Comparison of ENCODE assay signal across 20 cellular contexts in genomic region chr3:170327040-170327808, GRCh38. TPM values are rescaled to one million over a fixed set of nuclear protein-coding genes. Genes with fewer than 3 reads are reported as not detected.
DNase-seq lines count a peak whose midpoint lies in the region; ATAC-seq, FAIRE-seq and TF ChIP-seq lines count a peak whose summit lies in the region.
"Had no signal": no experiment of that assay in that cellular context is flagged by ENCODE, and none has a peak within 500 bp of the region (broad histone marks: within the 10 kb centered on the region; RNA-seq: fewer than 3 reads in every experiment).

No MANE protein-coding gene starts in this region.

- TF ChIP-seq RAD21 in K562 (CRISPR knock-in tag; conservative IDR thresholded peaks at IDR 0.05 in 1 of 2, IDR thresholded peaks at IDR 0.05 in 1 of 2) = no peak

- H3K9me3 Mint-ChIP-seq in activated T-cell treated with anti-CD3 and anti-CD28 coated beads, Interleukin-2, amount 50 U/mL, for 72 hours = no peaks in the 10 kb centered on the region
- no peaks in the 10 kb centered on the region for H3K9me3 Mint-ChIP-seq in stimulated activated effector memory CD8-positive, alpha-beta T cell treated with anti-CD3 and anti-CD28 coated beads, Interleukin-12 subunit alpha, Interleukin-12 subunit beta, amount 100 ng/mL, for 72 hours
- H3K9me3 Mint-ChIP-seq in HFFc6 = peaks cover 13% of the 10 kb centered on the region

- peaks cover 6% of the 10 kb centered on the region for H3K27me3 Mint-ChIP-seq in activated T-cell treated with anti-CD3 and anti-CD28 coated beads, Interleukin-2, amount 50 U/mL, for 72 hours (ENCODE audit: low read depth)
- no peaks in the 10 kb centered on the region for H3K27me3 Mint-ChIP-seq in HFFc6 (ENCODE audit: insufficient read depth)

- no peak overlapping the region for H3K9ac ChIP-seq in K562 (ENCODE audit: insufficient read depth in 1 of 2, low read depth in 2 of 2, low read length in 2 of 2)
- H3K9ac ChIP-seq: BLaER1 treated with 17β-estradiol and CSF1 and Interleukin-3, amounts not matched to agents 10 nM and 100 nM had no signal

- WGBS in K562 (ENCODE audit: insufficient coverage, low coverage, missing lambda C conversion rate) = 70% methylated on average over 18 of the region's 24 CpGs

- ATAC-seq in activated T-cell treated with anti-CD3 and anti-CD28 coated beads, Interleukin-2, amount 50 U/mL, for 72 hours (replicated peaks in 1 of 2) = peak; percentile 65 to 88
- no peak for ATAC-seq in K562
- peak; percentile 85 for ATAC-seq in stimulated activated effector memory CD8-positive, alpha-beta T cell treated with anti-CD3 and anti-CD28 coated beads, Interleukin-12 subunit alpha, Interleukin-12 subunit beta, amount 100 ng/mL, for 72 hours
- ATAC-seq: GM23338, PC-3 had no signal

- no TSS peak for BruUV-seq in K562 (replicated peaks; lab: Mats Ljungman, UMichigan)

- H3K4me2 ChIP-seq in K562 (ENCODE audit: insufficient read depth, low read length) = no peak overlapping the region
- H3K4me2 ChIP-seq: BLaER1 treated with 17β-estradiol and CSF1 and Interleukin-3, amounts not matched to agents 10 nM and 100 nM; GM23338 had no signal

- no peaks in the 10 kb centered on the region for H3K79me2 ChIP-seq in K562 (ENCODE audit: control insufficient read depth, insufficient read depth, low read length)

- in situ Hi-C loops in K562 (cut with MboI) = no loop called here

- peak; percentile 8 to 9 for DNase-seq in activated T-cell treated with anti-CD3 and anti-CD28 coated beads, Interleukin-2, amount 50 U/mL, for 72 hours
- DNase-seq in activated T-cell treated with anti-CD3 and anti-CD28 coated beads, Interleukin-2, amount 50 U/mL, for 1 hour = no peak
- DNase-seq in K562 (ENCODE audit: extremely low read depth in 1 of 4, low spot score in 3 of 4) (no peak), DMS 273 (lab: John Stamatoyannopoulos, UW; ENCODE audit: unreplicated experiment) (no peak), H7 (no peak), HFFc6 (no peak)
- peak in 1 of 2 donors; percentile 54 for DNase-seq in stimulated activated effector memory CD8-positive, alpha-beta T cell treated with anti-CD3 and anti-CD28 coated beads, Interleukin-12 subunit alpha, Interleukin-12 subunit beta, amount 100 ng/mL, for 72 hours (ENCODE audit: low spot score in 2 of 2)
- DNase-seq: 8988T, COR-L47, NCI-H1048, NCI-H146, NCI-H2081 treated with DMSO at 0.1 percent for 48 hours, NCI-H2227 treated with DMSO at 0.1 percent for 48 hours, NCI-H526 treated with DMSO at 0.1 percent for 48 hours, PC-3 had no signal

- H3K4me3 ChIP-seq in HEK293 (ENCODE audit: low read depth, low read length) = no peak overlapping the region
- H3K4me3 ChIP-seq in K562 = no peak overlapping the region
- no peak overlapping the region for H3K4me3 ChIP-seq in H7 (ENCODE audit: insufficient read depth, low read depth, low read length)
- H3K4me3 ChIP-seq: BLaER1 treated with 17β-estradiol and CSF1 and Interleukin-3, amounts not matched to agents 10 nM and 100 nM; GM23338; SJSA1 had no signal

- FAIRE-seq in K562 (lab: Jason Lieb, UNC) = no peak
- FAIRE-seq: GM18507 had no signal

- intact Hi-C loops in K562 (cut with micrococcal nuclease) = no loop called here

- H3K36me3 Mint-ChIP-seq in activated T-cell treated with anti-CD3 and anti-CD28 coated beads, Interleukin-2, amount 50 U/mL, for 72 hours (ENCODE audit: insufficient read depth in 2 of 2) = no peaks in the 10 kb centered on the region
- H3K36me3 Mint-ChIP-seq in stimulated activated effector memory CD8-positive, alpha-beta T cell treated with anti-CD3 and anti-CD28 coated beads, Interleukin-12 subunit alpha, Interleukin-12 subunit beta, amount 100 ng/mL, for 72 hours = no peaks in the 10 kb centered on the region
- peaks cover 9% of the 10 kb centered on the region; the same call in 1 of the 2 replicates for H3K36me3 Mint-ChIP-seq in HFFc6 (ENCODE audit: low read depth)

- TF ChIP-seq EP300 in K562 (IDR thresholded peaks at IDR 0.05; ENCODE audit: low read length) = no peak

- H3K4me1 ChIP-seq in HEK293 (ENCODE audit: control insufficient read depth, insufficient read depth, low read length) = no peaks in the 10 kb centered on the region
- peaks cover 10 to 12% of the 10 kb centered on the region in 2 experiments; a peak in 3 of 5 replicates for H3K4me1 ChIP-seq in K562 (replicated peaks in 1 of 2; ENCODE audit: control insufficient read depth in 2 of 2, insufficient read depth in 2 of 2, low read length in 2 of 2)

- no peaks in the 10 kb centered on the region for H3K9me1 ChIP-seq in K562 (ENCODE audit: control insufficient read depth, insufficient read depth, low read length)

- H3K9me3 ChIP-seq in HEK293 (ENCODE audit: control insufficient read depth, insufficient read depth, low read depth, low read length) = no peaks in the 10 kb centered on the region
- H3K9me3 ChIP-seq in K562 (replicated peaks; ENCODE audit: control insufficient read depth, insufficient read depth, low read depth, low read length) = peaks cover 9% of the 10 kb centered on the region
- H3K9me3 ChIP-seq: SJSA1 had no signal

- H3K36me3 ChIP-seq in HEK293 (ENCODE audit: control insufficient read depth in 2 of 2, insufficient read depth in 1 of 2, low read length in 2 of 2) = no peaks in the 10 kb centered on the region
- H3K36me3 ChIP-seq in K562 (ENCODE audit: control insufficient read depth, insufficient read depth, low read length) = no peaks in the 10 kb centered on the region
- H3K36me3 ChIP-seq in H7 (replicated peaks; ENCODE audit: control insufficient read depth, insufficient read depth, low read length) = no peaks in the 10 kb centered on the region
- H3K36me3 ChIP-seq: BLaER1 treated with 17β-estradiol and CSF1 and Interleukin-3, amounts not matched to agents 10 nM and 100 nM; SJSA1 had no signal

- H2AFZ ChIP-seq in K562 (ENCODE audit: low read depth, low read length) = no peak overlapping the region
- H2AFZ ChIP-seq: GM23338 had no signal

- H3K27me3 ChIP-seq in K562 (ENCODE audit: control insufficient read depth in 2 of 2, insufficient read depth in 2 of 2, low read length in 2 of 2) (no peaks in the 10 kb centered on the region), H7 (ENCODE audit: control insufficient read depth, insufficient read depth, low read length) (no peaks in the 10 kb centered on the region)
- H3K27me3 ChIP-seq: BLaER1 treated with 17β-estradiol and CSF1 and Interleukin-3, amounts not matched to agents 10 nM and 100 nM; SJSA1 had no signal

- CTCF ChIA-PET in HEK293 (lab: Yijun Ruan, JAX) = interaction anchor here (0.6 kb wide), 1 partner anchor 161 kb away, joined by 3 read pairs; no protein-coding TSS in a partner anchor
- CTCF ChIA-PET in K562 (lab: Yijun Ruan, JAX; ENCODE audit: low intra/inter-chr PET ratio) = no interaction called here

- H3K4me1 Mint-ChIP-seq in activated T-cell treated with anti-CD3 and anti-CD28 coated beads, Interleukin-2, amount 50 U/mL, for 72 hours (ENCODE audit: low read depth) = no peaks in the 10 kb centered on the region
- H3K4me1 Mint-ChIP-seq in stimulated activated effector memory CD8-positive, alpha-beta T cell treated with anti-CD3 and anti-CD28 coated beads, Interleukin-12 subunit alpha, Interleukin-12 subunit beta, amount 100 ng/mL, for 72 hours = peaks cover 7% of the 10 kb centered on the region
- peaks cover 14% of the 10 kb centered on the region for H3K4me1 Mint-ChIP-seq in HFFc6 (ENCODE audit: low read depth)

- no peaks in the 10 kb centered on the region for H4K20me1 ChIP-seq in K562 (replicated peaks; ENCODE audit: control insufficient read depth, insufficient read depth, low read length)
- H4K20me1 ChIP-seq: BLaER1 treated with 17β-estradiol and CSF1 and Interleukin-3, amounts not matched to agents 10 nM and 100 nM had no signal

- TF ChIP-seq CTCF in HEK293 (tag by site-specific recombination; IDR thresholded peaks at IDR 0.05) = no peak
- no peak for TF ChIP-seq CTCF in K562 (IDR thresholded peaks at IDR 0.05 in 2 of 3, conservative IDR thresholded peaks at IDR 0.05 in 1 of 3; ENCODE audit: insufficient read depth in 2 of 3, low read depth in 1 of 3, low read length in 3 of 3)
- no peak for TF ChIP-seq CTCF in HFFc6 (IDR thresholded peaks at IDR 0.05)

- POLR2A ChIA-PET in HEK293 (lab: Yijun Ruan, JAX) (no interaction called here), K562 (lab: Yijun Ruan, JAX) (interaction anchor here (1.4 kb wide), 1 partner anchor 29 kb away, joined by 3 read pairs; no protein-coding TSS in a partner anchor)

- H3K4me3 Mint-ChIP-seq in activated T-cell treated with anti-CD3 and anti-CD28 coated beads, Interleukin-2, amount 50 U/mL, for 72 hours = no peak overlapping the region
- no peak overlapping the region for H3K4me3 Mint-ChIP-seq in stimulated activated effector memory CD8-positive, alpha-beta T cell treated with anti-CD3 and anti-CD28 coated beads, Interleukin-12 subunit alpha, Interleukin-12 subunit beta, amount 100 ng/mL, for 72 hours
- H3K4me3 Mint-ChIP-seq in HFFc6 = no peak overlapping the region
- H3K4me3 Mint-ChIP-seq: GM23338 had no signal

- peak overlapping the region; percentile 44 for H3K27ac Mint-ChIP-seq in activated T-cell treated with anti-CD3 and anti-CD28 coated beads, Interleukin-2, amount 50 U/mL, for 72 hours
- no peak overlapping the region for H3K27ac Mint-ChIP-seq in stimulated activated effector memory CD8-positive, alpha-beta T cell treated with anti-CD3 and anti-CD28 coated beads, Interleukin-12 subunit alpha, Interleukin-12 subunit beta, amount 100 ng/mL, for 72 hours
- H3K27ac Mint-ChIP-seq in HFFc6 = no peak overlapping the region
- H3K27ac Mint-ChIP-seq: GM23338 had no signal

- TF ChIP-seq POLR2A in K562 (conservative IDR thresholded peaks at IDR 0.05) = no peak

- no peak overlapping the region for H3K27ac ChIP-seq in HEK293 (ENCODE audit: extremely low read depth, low read depth, low read length)
- H3K27ac ChIP-seq in K562 (ENCODE audit: extremely low read depth, low read depth, low read length) = no peak overlapping the region
- H3K27ac ChIP-seq: BLaER1 treated with 17β-estradiol and CSF1 and Interleukin-3, amounts not matched to agents 10 nM and 100 nM; SJSA1 had no signal

RNA-seq across cellular contexts. Expression of gene SKIL, which starts 30.3 kb away (rescaled TPM):
- total RNA-seq in activated T-cell treated with anti-CD3 and anti-CD28 coated beads, Interleukin-2, amount 50 U/mL, for 72 hours = 10 to 100 TPM; 36.2 to 37.3 TPM
- 19.4 and 45.9 TPM in 2 replicates for total RNA-seq in K562 (2011; cell fraction: chromatin; rRNA removed; ENCODE audit: low replicate concordance)
- 7.0 and 9.3 TPM in 2 replicates for total RNA-seq in K562 (2011; cell fraction: nucleolus; rRNA removed)
- 15.2 and 16.4 TPM in 2 replicates for total RNA-seq in K562 (2011; cell fraction: nucleoplasm; rRNA removed)
- total RNA-seq in K562 (2014; rRNA removed) (11.5 and 19.1 TPM in 2 replicates), K562 (2014; rRNA removed; fragmentation: Illumina TruSeq; extraction: Trizol) (16.2 and 20.0 TPM in 2 replicates), K562 (2015; rRNA removed; fragmentation: Illumina TruSeq; extraction: Trizol) (15.5 and 15.6 TPM in 2 replicates), K562 (2021) (14.1 and 14.3 TPM in 2 replicates)
- polyA plus RNA-seq in K562 (2011; rRNA removed) (5.7 and 6.7 TPM in 2 replicates), K562 (2014; fragmentation: Illumina TruSeq; extraction: Trizol) (4.2 and 4.8 TPM in 2 replicates), K562 (2014; fragmentation: Nextera tagmentation; extraction: Ambion mirVana) (1 to 10 TPM; 4.4 to 9.7 TPM), K562 (2014; rRNA removed) (4.3 and 5.5 TPM in 2 replicates)
- 1.4 and 2.6 TPM in 2 replicates for polyA plus RNA-seq in K562 (2011; cell fraction: cytosol; rRNA removed)
- 4.0 and 4.2 TPM in 2 replicates for polyA plus RNA-seq in K562 (2011; cell fraction: nucleus; rRNA removed)
- polyA plus RNA-seq in K562 (2012) = 7.3 and 9.6 TPM in 2 replicates
- polyA minus RNA-seq in K562 (2011; rRNA and poly(A)+ RNA removed) = 30.7 and 32.7 TPM in 2 replicates
- 14.4 and 18.0 TPM in 2 replicates for polyA minus RNA-seq in K562 (2011; cell fraction: cytosol; rRNA and poly(A)+ RNA removed)
- polyA minus RNA-seq in K562 (2011; cell fraction: nucleus; rRNA and poly(A)+ RNA removed) = 5.0 and 8.0 TPM in 2 replicates
- total RNA-seq in H7 (2014; rRNA removed; shearing (Covaris generic)) = 102 and 165 TPM in 2 replicates
- total RNA-seq in HFFc6 (2021; fragmentation: NEBNext Ultra II Directional; extraction: Animal tissue kit (Norgen Biotek cat#: 25700)) = 10 to 100 TPM; 44.6 to 61.3 (median 49.9) TPM

Comparison
In these comparisons a context has a peak if more than half of its experiments do, and no peak if none do; other contexts are left out.
1. DNase-seq: peak in activated T-cell treated with anti-CD3 and anti-CD28 coated beads, Interleukin-2, amount 50 U/mL, for 72 hours (2 of 2); none in activated T-cell treated with anti-CD3 and anti-CD28 coated beads, Interleukin-2, amount 50 U/mL, for 1 hour (single experiment), K562 (0 of 4), DMS 273 (single experiment), H7 (single experiment) and HFFc6 (single experiment).